8 cellular contexts compared by ENCODE assay signal in genomic region chr19:5578094-5578846, GRCh38. TPM values are rescaled to one million over a fixed set of nuclear protein-coding genes. Genes with fewer than 3 reads are reported as not detected.
A peak's percentile ranks its signal among the peaks of the same experiment; 100 is the strongest.
DNase-seq lines count a peak whose midpoint lies in the region; ATAC-seq and TF ChIP-seq lines count a peak whose summit lies in the region.

No MANE protein-coding gene starts in this region.

- no peak overlapping the region for H3K4me3 Mint-ChIP-seq in activated naive CD8-positive, alpha-beta T cell treated with anti-CD3 and anti-CD28 coated beads, Interleukin-2, amount 50 U/mL, for 24 hours

- H3K4me1 ChIP-seq in gastrocnemius medialis: peaks cover 4 to 6% of the 10 kb centered on the region in 2 donors

- ATAC-seq in activated naive CD8-positive, alpha-beta T cell treated with anti-CD3 and anti-CD28 coated beads, Interleukin-2, amount 50 U/mL, for 24 hours: peak; percentile 82
- ATAC-seq in left ventricle myocardium superior (peak; percentile 83), gastrocnemius medialis (peak; percentile 66 to 69), HG02970 (IDR thresholded peaks at IDR 0.05; ENCODE audit: low FRiP score, unreplicated experiment) (no peak), GM19324 (IDR thresholded peaks at IDR 0.05; ENCODE audit: low FRiP score, unreplicated experiment) (no peak)

- TF ChIP-seq POLR2A in gastrocnemius medialis (IDR thresholded peaks at IDR 0.05): no peak

- H3K4me3 ChIP-seq in gastrocnemius medialis: no peak overlapping the region

- in situ Hi-C loops in gastrocnemius medialis (cut with MboI; ENCODE audit: low sequenced_read_pairs in 4 of 4): loop anchor here in 1 of 4 donors (25.0 kb wide), 1 partner anchor 516 kb away; no protein-coding TSS in a partner anchor

- no peaks in the 10 kb centered on the region for H3K9me3 Mint-ChIP-seq in activated naive CD8-positive, alpha-beta T cell treated with anti-CD3 and anti-CD28 coated beads, Interleukin-2, amount 50 U/mL, for 24 hours

- intact Hi-C loops in left ventricle myocardium superior (cut with micrococcal nuclease) (no loop called here), gastrocnemius medialis (cut with DNase I; ENCODE audit: low total_unique reads) (no loop called here)

- no peak overlapping the region for H3K27ac Mint-ChIP-seq in activated naive CD8-positive, alpha-beta T cell treated with anti-CD3 and anti-CD28 coated beads, Interleukin-2, amount 50 U/mL, for 24 hours

- H3K27me3 ChIP-seq in gastrocnemius medialis: no peaks in the 10 kb centered on the region

- DNase-seq in DMS53 (lab: John Stamatoyannopoulos, UW) (peak; percentile 70), T-helper 1 cell (peak; percentile 40 to 67 (median 63)), left ventricle myocardium superior (peak; percentile 80), gastrocnemius medialis (peak in 1 of 2 donors; percentile 31)
- peak; percentile 81 for DNase-seq in activated naive CD8-positive, alpha-beta T cell treated with anti-CD3 and anti-CD28 coated beads, Interleukin-2, amount 50 U/mL, for 24 hours

- H3K27ac ChIP-seq in gastrocnemius medialis: no peak overlapping the region

- H3K36me3 Mint-ChIP-seq in activated naive CD8-positive, alpha-beta T cell treated with anti-CD3 and anti-CD28 coated beads, Interleukin-2, amount 50 U/mL, for 24 hours (ENCODE audit: low read depth): peaks cover 4% of the 10 kb centered on the region

- H3K9me3 ChIP-seq in gastrocnemius medialis: no peaks in the 10 kb centered on the region

- H3K36me3 ChIP-seq in gastrocnemius medialis: no peaks in the 10 kb centered on the region

- H3K27me3 Mint-ChIP-seq in activated naive CD8-positive, alpha-beta T cell treated with anti-CD3 and anti-CD28 coated beads, Interleukin-2, amount 50 U/mL, for 24 hours: no peaks in the 10 kb centered on the region

- H3K4me1 Mint-ChIP-seq in activated naive CD8-positive, alpha-beta T cell treated with anti-CD3 and anti-CD28 coated beads, Interleukin-2, amount 50 U/mL, for 24 hours: peaks cover 8% of the 10 kb centered on the region

- TF ChIP-seq CTCF in LNCAP (IDR thresholded peaks at IDR 0.05): peak; percentile 98
- TF ChIP-seq CTCF in gastrocnemius medialis (IDR thresholded peaks at IDR 0.05 in 4 of 5, conservative IDR thresholded peaks at IDR 0.05 in 1 of 5): peak; percentile 85 to 99 (median 90)

RNA-seq across cellular contexts. Expression of gene TINCR, which starts 10.5 kb away (rescaled TPM):
- total RNA-seq in left ventricle myocardium superior: not detected
- total RNA-seq in gastrocnemius medialis: under 1 TPM in 1 of 4 donors, not detected in 3; 0.10 TPM

RNA-seq across cellular contexts. Expression of gene SAFB2, which starts 44.3 kb away (rescaled TPM):
- total RNA-seq in left ventricle myocardium superior (45.9 TPM), gastrocnemius medialis (10 to 100 TPM; 13.7 to 19.8 (median 18.4) TPM)

RNA-seq across cellular contexts. Expression of gene SAFB, which starts 44.6 kb away (rescaled TPM):
- total RNA-seq in left ventricle myocardium superior (66.6 TPM), gastrocnemius medialis (10 to 100 TPM; 29.8 to 60.0 (median 56.1) TPM)

Comparison
In these comparisons a context has a peak if more than half of its experiments do, and no peak if none do; other contexts are left out.
1. ATAC-seq: peak in activated naive CD8-positive, alpha-beta T cell treated with anti-CD3 and anti-CD28 coated beads, Interleukin-2, amount 50 U/mL, for 24 hours (single experiment), left ventricle myocardium superior (single experiment) and gastrocnemius medialis (2 of 2); none in HG02970 (single experiment) and GM19324 (single experiment).